ENCODE assay signal across 33 cellular contexts in the genomic region with DNA sequence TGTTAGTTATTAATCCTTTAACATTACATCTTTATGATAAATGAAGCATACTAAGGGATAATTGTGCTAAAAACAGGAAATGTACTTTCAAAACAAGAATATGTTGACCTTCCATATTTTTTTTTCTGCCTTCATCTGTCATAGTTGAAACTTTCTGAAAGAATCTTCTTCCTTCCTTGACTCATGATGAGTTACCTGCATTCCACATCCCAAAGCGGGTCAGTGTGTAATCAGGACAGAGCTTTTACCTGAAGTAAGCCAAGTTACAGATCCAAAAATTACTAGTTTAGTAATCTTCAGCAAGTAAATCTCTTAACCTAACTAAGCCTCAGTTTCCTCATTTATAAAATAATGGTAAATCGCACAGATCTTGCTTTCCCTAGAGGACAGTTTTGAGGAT.
"Had no signal": no experiment of that assay in that cellular context is flagged by ENCODE, and none has a peak within 500 bp of the region (broad histone marks: within the 10 kb centered on the region; RNA-seq: fewer than 3 reads in every experiment).

No MANE protein-coding gene starts in this region.

- H3K4me3 Mint-ChIP-seq: activated CD4-positive, alpha-beta memory T cell treated with anti-CD3 and anti-CD28 coated beads for 36 hours; activated CD4-positive, alpha-beta T cell treated with anti-CD3 and anti-CD28 coated beads, Interleukin-2, amount 10 ng/mL, durations not matched to agents 24 days and 14 days; activated naive CD4-positive, alpha-beta T cell treated with anti-CD3 and anti-CD28 coated beads, Interleukin-2, amount 10 ng/mL, durations not matched to agents 7 days and 5 days; activated naive CD8-positive, alpha-beta T cell treated with anti-CD3 and anti-CD28 coated beads, Interleukin-2, amount 10 ng/mL, durations not matched to agents 7 days and 5 days; activated T-cell treated with anti-CD3 and anti-CD28 coated beads, Interleukin-2, amount 50 U/mL, for 24 hours; brain; effector memory CD8-positive, alpha-beta T cell; nephron progenitor cell; T-helper 1 cell treated with Interleukin-12 subunit alpha and Interleukin-12 subunit beta and Interleukin-4 antibody, amounts not matched to agents 30 μg/mL and 1 μg/mL, for 36 hours had no signal

- ATAC-seq: esophagus mucosa; heart right ventricle; sciatic nerve; stimulated activated naive CD8-positive, alpha-beta T cell treated with anti-CD3 and anti-CD28 coated beads, Interleukin-15, Interleukin-2, amounts not matched to agents 100 U/mL and 50 U/mL, for 24 hours had no signal

- H3K27ac Mint-ChIP-seq: activated CD4-positive, alpha-beta memory T cell treated with anti-CD3 and anti-CD28 coated beads for 36 hours; activated CD4-positive, alpha-beta T cell treated with anti-CD3 and anti-CD28 coated beads, Interleukin-2, amount 10 ng/mL, durations not matched to agents 24 days and 14 days; activated naive CD4-positive, alpha-beta T cell treated with anti-CD3 and anti-CD28 coated beads, Interleukin-2, amount 10 ng/mL, durations not matched to agents 7 days and 5 days; activated naive CD8-positive, alpha-beta T cell treated with anti-CD3 and anti-CD28 coated beads, Interleukin-2, amount 10 ng/mL, durations not matched to agents 7 days and 5 days; activated T-cell treated with anti-CD3 and anti-CD28 coated beads, Interleukin-2, amount 50 U/mL, for 24 hours; brain; nephron progenitor cell; T-helper 1 cell treated with Interleukin-12 subunit alpha and Interleukin-12 subunit beta and Interleukin-4 antibody, amounts not matched to agents 30 μg/mL and 1 μg/mL, for 36 hours had no signal

- H3K36me3 Mint-ChIP-seq: activated CD4-positive, alpha-beta memory T cell treated with anti-CD3 and anti-CD28 coated beads for 36 hours; activated naive CD4-positive, alpha-beta T cell treated with anti-CD3 and anti-CD28 coated beads, Interleukin-2, amount 10 ng/mL, durations not matched to agents 7 days and 5 days; activated naive CD8-positive, alpha-beta T cell treated with anti-CD3 and anti-CD28 coated beads, Interleukin-2, amount 10 ng/mL, durations not matched to agents 7 days and 5 days had no signal

- DNase-seq: activated CD4-positive, alpha-beta memory T cell treated with anti-CD3 and anti-CD28 coated beads for 36 hours; activated CD4-positive, alpha-beta T cell treated with anti-CD3 and anti-CD28 coated beads, Interleukin-2, amount 10 ng/mL, durations not matched to agents 24 days and 14 days; activated CD4-positive, CD25-positive, alpha-beta regulatory T cell treated with anti-CD3 and anti-CD28 coated beads, Interleukin-2, amount 50 U/mL, for 72 hours; activated CD8-positive, alpha-beta memory T cell treated with anti-CD3 and anti-CD28 coated beads, Interleukin-2, amount 50 U/mL, for 4 hours; activated gamma-delta T cell; activated naive CD4-positive, alpha-beta T cell treated with anti-CD3 and anti-CD28 coated beads, Interleukin-2, amount 10 ng/mL, durations not matched to agents 7 days and 5 days; activated naive CD8-positive, alpha-beta T cell treated with anti-CD3 and anti-CD28 coated beads, Interleukin-2, amount 10 ng/mL, durations not matched to agents 7 days and 5 days; activated T-cell treated with anti-CD3 and anti-CD28 coated beads, Interleukin-2, amount 50 U/mL, for 24 hours; caudate nucleus; cortex of kidney; effector memory CD8-positive, alpha-beta T cell; foreskin melanocyte; heart right ventricle; kidney glomerular epithelial cell; left lung; nephron progenitor cell; pancreas; retina; stimulated activated CD4-positive, alpha-beta T cell treated with anti-CD3 and anti-CD28 coated beads, Interleukin-12 subunit alpha, Interleukin-12 subunit beta, amount 100 ng/mL, for 4 hours; stimulated activated CD4-positive, alpha-beta T cell treated with anti-CD3 and anti-CD28 coated beads, Interleukin-4, amount 100 ng/mL, for 1 hour; stimulated activated naive CD8-positive, alpha-beta T cell treated with anti-CD3 and anti-CD28 coated beads, Interleukin-15, Interleukin-2, amounts not matched to agents 100 U/mL and 50 U/mL, for 24 hours; T1000; testis; transverse colon had no signal

- H3K9me3 Mint-ChIP-seq: activated CD4-positive, alpha-beta memory T cell treated with anti-CD3 and anti-CD28 coated beads for 36 hours; activated CD4-positive, alpha-beta T cell treated with anti-CD3 and anti-CD28 coated beads, Interleukin-2, amount 10 ng/mL, durations not matched to agents 24 days and 14 days; activated naive CD4-positive, alpha-beta T cell treated with anti-CD3 and anti-CD28 coated beads, Interleukin-2, amount 10 ng/mL, durations not matched to agents 7 days and 5 days; activated naive CD8-positive, alpha-beta T cell treated with anti-CD3 and anti-CD28 coated beads, Interleukin-2, amount 10 ng/mL, durations not matched to agents 7 days and 5 days; activated T-cell treated with anti-CD3 and anti-CD28 coated beads, Interleukin-2, amount 50 U/mL, for 24 hours; effector memory CD8-positive, alpha-beta T cell; T-helper 1 cell treated with Interleukin-12 subunit alpha and Interleukin-12 subunit beta and Interleukin-4 antibody, amounts not matched to agents 30 μg/mL and 1 μg/mL, for 36 hours had no signal

- H3K4me3 ChIP-seq: ascending aorta, heart right ventricle, left lung, lung, pancreas, prostate gland, skin epidermis, testis, transverse colon had no signal

- H3K4me1 ChIP-seq: ascending aorta, prostate gland, testis had no signal

- H3K9me3 ChIP-seq: left lung, neutrophil, pancreas, prostate gland, testis, transverse colon had no signal

- H3K27ac ChIP-seq: ascending aorta, heart right ventricle, left lung, neutrophil, pancreas, prostate gland, skin epidermis, testis, transverse colon had no signal

- H3K27me3 ChIP-seq: ascending aorta, heart right ventricle, left lung, neutrophil, pancreas, testis, transverse colon had no signal

- H3K36me3 ChIP-seq: ascending aorta, heart right ventricle, left lung, neutrophil, pancreas, prostate gland, transverse colon had no signal

- H3K27me3 Mint-ChIP-seq: activated CD4-positive, alpha-beta memory T cell treated with anti-CD3 and anti-CD28 coated beads for 36 hours; activated naive CD4-positive, alpha-beta T cell treated with anti-CD3 and anti-CD28 coated beads, Interleukin-2, amount 10 ng/mL, durations not matched to agents 7 days and 5 days; activated naive CD8-positive, alpha-beta T cell treated with anti-CD3 and anti-CD28 coated beads, Interleukin-2, amount 10 ng/mL, durations not matched to agents 7 days and 5 days; activated T-cell treated with anti-CD3 and anti-CD28 coated beads, Interleukin-2, amount 50 U/mL, for 24 hours had no signal

- H3K4me1 Mint-ChIP-seq: activated naive CD8-positive, alpha-beta T cell treated with anti-CD3 and anti-CD28 coated beads, Interleukin-2, amount 10 ng/mL, durations not matched to agents 7 days and 5 days; nephron progenitor cell had no signal
